In the genomic region with DNA sequence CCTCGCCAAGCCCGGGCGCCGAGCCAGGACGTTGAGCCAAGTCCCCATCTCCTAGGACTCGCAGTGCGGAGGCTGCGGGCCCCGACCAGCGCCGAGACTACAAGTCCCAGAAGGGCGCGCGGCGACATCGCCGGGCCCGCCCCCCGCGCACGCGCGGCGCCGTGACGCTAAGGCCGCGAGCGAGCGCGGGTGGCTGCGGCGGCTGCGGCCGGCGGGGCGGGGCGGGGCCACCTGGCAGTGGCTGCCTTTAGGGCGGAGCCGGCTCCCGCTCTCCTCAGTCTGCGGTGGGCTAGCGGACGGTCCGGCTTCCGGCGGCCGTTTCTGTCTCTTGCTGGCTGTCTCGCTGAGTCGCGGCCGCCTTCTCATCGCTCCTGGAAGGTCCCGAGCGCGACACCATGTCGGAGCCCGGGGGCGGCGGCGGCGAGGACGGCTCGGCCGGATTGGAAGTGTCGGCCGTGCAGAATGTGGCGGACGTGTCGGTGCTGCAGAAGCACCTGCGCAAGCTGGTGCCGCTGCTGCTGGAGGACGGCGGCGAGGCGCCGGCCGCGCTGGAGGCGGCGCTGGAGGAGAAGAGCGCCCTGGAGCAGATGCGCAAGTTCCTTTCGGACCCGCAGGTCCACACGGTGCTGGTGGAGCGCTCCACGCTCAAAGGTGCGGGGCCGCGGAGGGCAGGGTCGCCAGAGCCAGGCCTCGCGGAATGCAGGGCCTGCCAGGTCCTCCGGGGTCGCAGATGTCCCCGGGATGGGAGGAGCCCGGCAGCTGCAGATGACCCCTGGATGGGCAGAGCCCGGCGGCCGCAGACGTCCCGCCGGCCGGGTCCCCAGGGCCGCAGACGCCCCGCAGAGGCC, we compare ENCODE assay signal across 8 cellular contexts. TPM values are rescaled to one million over a fixed set of nuclear protein-coding genes. Genes with fewer than 3 reads are reported as not detected.
DNase-seq lines count a peak whose midpoint lies in the region; ATAC-seq, FAIRE-seq and TF ChIP-seq lines count a peak whose summit lies in the region.

TSS of gene DYNC1H1 (plus strand) at position 277 of the 848 bp plus-strand sequence. CDS start at position 396, 119 bp downstream.

- peak; percentile 85 for ATAC-seq in HG03439 (IDR thresholded peaks at IDR 0.05; ENCODE audit: unreplicated experiment)

- intact Hi-C loops in kidney (cut with DNase I) = no loop called here

- DNase-seq in AML-193 (lab: John Stamatoyannopoulos, UW) (peak; percentile 73 to 81), GM19239 (ENCODE audit: insufficient read length, low spot score) (peak; percentile 92), NCI-H524 (lab: John Stamatoyannopoulos, UW) (peak; percentile 95 to 99), cerebellar nuclear complex (lab: John Stamatoyannopoulos, UW) (peak; percentile 68 to 69), kidney (peak; percentile 98)
- peak; percentile 74 to 82 for DNase-seq in activated CD4-positive, alpha-beta T cell treated with anti-CD3 and anti-CD28 coated beads for 24 hours (ENCODE audit: low read depth in 2 of 2)
- peak; percentile 67 to 85 (median 74) for DNase-seq in stimulated activated CD4-positive, alpha-beta T cell treated with anti-CD3 and anti-CD28 coated beads, Interleukin-12 subunit alpha, Interleukin-12 subunit beta, amount 100 ng/mL, for 48 hours (ENCODE audit: low read depth in 2 of 3, low spot score in 1 of 3)

- H3K4me1 ChIP-seq in kidney (ENCODE audit: control insufficient read depth in 1 of 2, insufficient read depth in 1 of 2, low read depth in 1 of 2, low read length in 2 of 2) = peaks cover 4 to 8% of the 10 kb centered on the region in 2 donors

- H3K36me3 ChIP-seq in kidney (ENCODE audit: control insufficient read depth in 1 of 2, insufficient read depth in 2 of 2, low read length in 2 of 2) = peaks cover 1 to 3% of the 10 kb centered on the region in 2 donors

- peak within 1 kb of the TSS; percentile 71 to 86 for H3K9ac ChIP-seq in kidney (ENCODE audit: low read length in 2 of 2)

- no peaks in the 10 kb centered on the region for H3K9me3 ChIP-seq in kidney (ENCODE audit: control insufficient read depth in 1 of 2, low read length in 2 of 2)

- no peak for TF ChIP-seq CTCF in kidney (IDR thresholded peaks at IDR 0.05; ENCODE audit: borderline replicate concordance, extremely low read depth, insufficient read depth)

- H3K27ac ChIP-seq in kidney (ENCODE audit: low read depth in 2 of 2, low read length in 2 of 2) = peak within 1 kb of the TSS; percentile 89 to 94

- peak; percentile 74 for FAIRE-seq in GM19239 (lab: Jason Lieb, UNC)
- no peak for FAIRE-seq in kidney (lab: Jason Lieb, UNC)

- peak within 1 kb of the TSS; percentile 86 to 88 for H3K4me3 ChIP-seq in kidney (ENCODE audit: low read length in 2 of 2)

RNA-seq across cellular contexts. Expression of gene DYNC1H1, which starts in this region (rescaled TPM):
- 390 TPM for total RNA-seq in kidney
- polyA plus RNA-seq in kidney (ENCODE audit: insufficient read depth, low read depth, low replicate concordance) = 132 TPM

Comparison
In these comparisons a context has a peak if more than half of its experiments do, and no peak if none do; other contexts are left out.
1. Peak in every context shown above with its lines: DNase-seq, ATAC-seq, H3K4me3 ChIP-seq and H3K27ac ChIP-seq.